14 cellular contexts compared by ENCODE assay signal in the genomic region with DNA sequence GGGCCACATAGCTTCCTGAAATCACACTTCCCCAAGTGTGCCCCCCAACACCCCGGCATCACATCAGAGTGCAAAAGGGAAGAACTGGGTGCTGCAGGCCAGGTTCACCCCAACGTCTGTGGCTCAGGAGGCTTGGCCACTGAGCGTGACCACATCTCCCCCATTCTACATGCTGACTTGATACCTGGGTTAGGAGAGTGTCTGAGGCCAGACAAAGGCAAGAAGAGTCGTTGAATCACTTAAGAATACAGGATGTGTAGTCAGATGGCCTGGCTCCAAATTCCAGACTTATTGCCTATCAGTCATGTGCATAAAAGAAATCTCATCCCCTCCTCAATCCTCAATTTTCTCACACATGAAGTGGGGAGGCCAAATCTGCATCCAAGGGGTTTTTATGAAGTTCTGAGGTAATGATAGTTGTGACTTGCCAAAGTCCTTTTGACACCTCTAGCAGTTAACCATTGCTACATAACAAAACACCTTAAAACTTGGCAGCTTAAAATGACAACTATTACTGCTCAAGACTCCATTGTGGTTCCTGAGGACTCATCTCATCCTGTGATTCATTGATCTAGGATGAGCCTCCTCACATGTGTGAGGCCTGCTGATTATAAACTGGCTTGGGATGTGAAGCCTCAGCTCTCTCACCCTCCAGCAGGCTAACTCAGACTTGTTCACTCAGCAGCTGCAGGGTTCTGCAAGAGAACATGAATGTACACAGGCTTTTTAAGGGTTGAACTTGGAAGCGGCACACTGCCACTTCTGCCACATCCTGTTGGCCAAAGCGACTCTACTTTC.
DNase-seq lines count a peak whose midpoint lies in the region; ATAC-seq, FAIRE-seq and TF ChIP-seq lines count a peak whose summit lies in the region.
"Had no signal": no experiment of that assay in that cellular context is flagged by ENCODE, and none has a peak within 500 bp of the region (broad histone marks: within the 10 kb centered on the region; RNA-seq: fewer than 3 reads in every experiment).

No MANE protein-coding gene starts in this region.

- H3K9me3 Mint-ChIP-seq in activated naive CD8-positive, alpha-beta T cell treated with anti-CD3 and anti-CD28 coated beads, Interleukin-2, amount 10 ng/mL, durations not matched to agents 7 days and 5 days, result peaks cover 8% of the 10 kb centered on the region
- peaks cover 15% of the 10 kb centered on the region for H3K9me3 Mint-ChIP-seq in activated naive CD8-positive, alpha-beta T cell treated with anti-CD3 and anti-CD28 coated beads for 36 hours

- no peaks in the 10 kb centered on the region for H3F3A ChIP-seq in MM.1S (ENCODE audit: insufficient read depth, low read length)

- H3K4me1 ChIP-seq in right atrium auricular region (no peaks in the 10 kb centered on the region), MM.1S (ENCODE audit: low read length) (peaks cover 8% of the 10 kb centered on the region)
- H3K4me1 ChIP-seq: testis had no signal

- no peak overlapping the region for H3K9ac ChIP-seq in MM.1S (ENCODE audit: low read length)

- H3K4me3 ChIP-seq in fibroblast of pulmonary artery (replicated peaks; ENCODE audit: low read depth, low read length), result no peak overlapping the region
- H3K4me3 ChIP-seq in right atrium auricular region, result no peak overlapping the region
- no peak overlapping the region for H3K4me3 ChIP-seq in MM.1S (ENCODE audit: low read length)
- H3K4me3 ChIP-seq: testis had no signal

- H3K27ac ChIP-seq in right atrium auricular region (no peak overlapping the region), MM.1S (ENCODE audit: low read length) (no peak overlapping the region)
- H3K27ac ChIP-seq: neutrophil, testis had no signal

- H3K27me3 Mint-ChIP-seq in activated naive CD8-positive, alpha-beta T cell treated with anti-CD3 and anti-CD28 coated beads, Interleukin-2, amount 10 ng/mL, durations not matched to agents 7 days and 5 days, result peaks cover 6% of the 10 kb centered on the region
- H3K27me3 Mint-ChIP-seq in activated naive CD8-positive, alpha-beta T cell treated with anti-CD3 and anti-CD28 coated beads for 36 hours, result peaks cover 16% of the 10 kb centered on the region

- FAIRE-seq in RCC 7860 (lab: Jason Lieb, UNC) (peak; percentile 52), urothelium cell line (lab: Jason Lieb, UNC) (peak; percentile 72)

- peaks cover 0 to 9% of the 10 kb centered on the region in 2 donors for H3K9me3 ChIP-seq in right atrium auricular region
- no peaks in the 10 kb centered on the region for H3K9me3 ChIP-seq in MM.1S (replicated peaks; ENCODE audit: insufficient read depth, low read length)
- H3K9me3 ChIP-seq: testis had no signal

- no peak for TF ChIP-seq CTCF in fibroblast of pulmonary artery (IDR thresholded peaks at IDR 0.05; ENCODE audit: low read length, missing control alignments)
- no peak for TF ChIP-seq CTCF in right atrium auricular region (IDR thresholded peaks at IDR 0.05)
- no peak for TF ChIP-seq CTCF in MM.1S (IDR thresholded peaks at IDR 0.05; ENCODE audit: low read length)

- no peak overlapping the region for H2AFZ ChIP-seq in MM.1S (ENCODE audit: low read length)

- H3K9me2 ChIP-seq in MM.1S (replicated peaks; ENCODE audit: insufficient read depth, low read length), result no peaks in the 10 kb centered on the region

- peaks cover 45% of the 10 kb centered on the region for H3K4me1 Mint-ChIP-seq in activated naive CD8-positive, alpha-beta T cell treated with anti-CD3 and anti-CD28 coated beads, Interleukin-2, amount 10 ng/mL, durations not matched to agents 7 days and 5 days
- H3K4me1 Mint-ChIP-seq in activated naive CD8-positive, alpha-beta T cell treated with anti-CD3 and anti-CD28 coated beads for 36 hours, result peaks cover 47% of the 10 kb centered on the region

- H4K20me1 ChIP-seq in MM.1S (ENCODE audit: insufficient read depth, low read length), result no peaks in the 10 kb centered on the region

- DNase-seq in activated naive CD8-positive, alpha-beta T cell treated with anti-CD3 and anti-CD28 coated beads, Interleukin-2, amount 10 ng/mL, durations not matched to agents 7 days and 5 days, result no peak
- DNase-seq in activated naive CD8-positive, alpha-beta T cell treated with anti-CD3 and anti-CD28 coated beads for 36 hours, result no peak
- peak; percentile 55 for DNase-seq in RCC 7860 (ENCODE audit: low spot score)
- DNase-seq in fibroblast of pulmonary artery (ENCODE audit: low read depth), result peak; percentile 51
- DNase-seq in urothelium cell line (ENCODE audit: low spot score), result peak; percentile 52
- DNase-seq in right atrium auricular region (ENCODE audit: low spot score), result no peak
- no peak for DNase-seq in MM.1S
- DNase-seq: Calu3; NCI-H526; stimulated activated CD4-positive, alpha-beta T cell treated with anti-CD3 and anti-CD28 coated beads, Interleukin-4, amount 100 ng/mL, for 24 hours; testis had no signal

- peak; percentile 49 for ATAC-seq in activated naive CD8-positive, alpha-beta T cell treated with anti-CD3 and anti-CD28 coated beads, Interleukin-2, amount 10 ng/mL, durations not matched to agents 7 days and 5 days (ENCODE audit: low read depth)
- ATAC-seq in HG03565 (IDR thresholded peaks at IDR 0.05; ENCODE audit: unreplicated experiment), result no peak

- POLR2A ChIA-PET in activated naive CD8-positive, alpha-beta T cell treated with anti-CD3 and anti-CD28 coated beads, Interleukin-2, amount 10 ng/mL, durations not matched to agents 7 days and 5 days (lab: Charles Lee), result interaction anchor here (2.9 kb wide), 1 partner anchor 22 kb away, joined by 11 read pairs; no protein-coding TSS in a partner anchor

- no peaks in the 10 kb centered on the region for H3K36me3 ChIP-seq in right atrium auricular region
- no peaks in the 10 kb centered on the region for H3K36me3 ChIP-seq in MM.1S (replicated peaks; ENCODE audit: insufficient read depth, low read length)
- H3K36me3 ChIP-seq: neutrophil had no signal

- H3K79me2 ChIP-seq in MM.1S (ENCODE audit: low read length), result no peaks in the 10 kb centered on the region

- H3K36me3 Mint-ChIP-seq in activated naive CD8-positive, alpha-beta T cell treated with anti-CD3 and anti-CD28 coated beads, Interleukin-2, amount 10 ng/mL, durations not matched to agents 7 days and 5 days, result peaks cover 13% of the 10 kb centered on the region
- H3K36me3 Mint-ChIP-seq in activated naive CD8-positive, alpha-beta T cell treated with anti-CD3 and anti-CD28 coated beads for 36 hours, result peaks cover 6% of the 10 kb centered on the region

- no peak overlapping the region for H3K4me2 ChIP-seq in MM.1S (ENCODE audit: low read depth, low read length)

- no peak overlapping the region for H3K4me3 Mint-ChIP-seq in activated naive CD8-positive, alpha-beta T cell treated with anti-CD3 and anti-CD28 coated beads, Interleukin-2, amount 10 ng/mL, durations not matched to agents 7 days and 5 days
- H3K4me3 Mint-ChIP-seq in activated naive CD8-positive, alpha-beta T cell treated with anti-CD3 and anti-CD28 coated beads for 36 hours, result no peak overlapping the region
- H3K4me3 Mint-ChIP-seq: activated T-helper 1 cell treated with anti-CD3 and anti-CD28 coated beads, Interleukin-12 subunit alpha, Interleukin-12 subunit beta, Interleukin-2, Interleukin-4 antibody, amounts not matched to agents 30 ng/mL and 10 ng/mL and 1 ng/mL, durations not matched to agents 14 hours and 24 hours and 36 hours had no signal

- no peaks in the 10 kb centered on the region for H3K27me3 ChIP-seq in right atrium auricular region
- no peaks in the 10 kb centered on the region for H3K27me3 ChIP-seq in MM.1S (replicated peaks; ENCODE audit: insufficient read depth, low read length)
- H3K27me3 ChIP-seq: neutrophil, testis had no signal

- H3K27ac Mint-ChIP-seq in activated naive CD8-positive, alpha-beta T cell treated with anti-CD3 and anti-CD28 coated beads, Interleukin-2, amount 10 ng/mL, durations not matched to agents 7 days and 5 days, result peak overlapping the region; percentile 31
- no peak overlapping the region for H3K27ac Mint-ChIP-seq in activated naive CD8-positive, alpha-beta T cell treated with anti-CD3 and anti-CD28 coated beads for 36 hours
- H3K27ac Mint-ChIP-seq: activated T-helper 1 cell treated with anti-CD3 and anti-CD28 coated beads, Interleukin-12 subunit alpha, Interleukin-12 subunit beta, Interleukin-2, Interleukin-4 antibody, amounts not matched to agents 30 ng/mL and 10 ng/mL and 1 ng/mL, durations not matched to agents 14 hours and 24 hours and 36 hours had no signal

Comparison
In these comparisons a context has a peak if more than half of its experiments do, and no peak if none do; other contexts are left out.
1. DNase-seq: peak in RCC 7860 (single experiment), fibroblast of pulmonary artery (single experiment) and urothelium cell line (single experiment); none in activated naive CD8-positive, alpha-beta T cell treated with anti-CD3 and anti-CD28 coated beads, Interleukin-2, amount 10 ng/mL, durations not matched to agents 7 days and 5 days (single experiment), activated naive CD8-positive, alpha-beta T cell treated with anti-CD3 and anti-CD28 coated beads for 36 hours (single experiment), right atrium auricular region (single experiment) and MM.1S (single experiment).